In genomic region chr3:15291589-15292541, GRCh38 we compare ENCODE assay signal across 9 cellular contexts. TPM values are rescaled to one million over a fixed set of nuclear protein-coding genes. Genes with fewer than 3 reads are reported as not detected.
DNase-seq lines count a peak whose midpoint lies in the region; ATAC-seq and TF ChIP-seq lines count a peak whose summit lies in the region.
"Had no signal": no experiment of that assay in that cellular context is flagged by ENCODE, and none has a peak within 500 bp of the region (broad histone marks: within the 10 kb centered on the region; RNA-seq: fewer than 3 reads in every experiment).

No MANE protein-coding gene starts in this region.

- ATAC-seq in HG03196 (IDR thresholded peaks at IDR 0.05; ENCODE audit: unreplicated experiment) (peak; percentile 81), foreskin keratinocyte (no peak)

- no peak for TF ChIP-seq CTCF in foreskin keratinocyte (conservative IDR thresholded peaks at IDR 0.05)

- H3K4me3 ChIP-seq in effector memory CD4-positive, alpha-beta T cell (ENCODE audit: insufficient read depth, low read depth, low read length, poor library complexity, severe bottlenecking) = peak overlapping the region; percentile 5
- H3K4me3 ChIP-seq: A549 had no signal

- peaks cover 5% of the 10 kb centered on the region for H3K36me3 ChIP-seq in effector memory CD4-positive, alpha-beta T cell (ENCODE audit: control insufficient read depth, insufficient read depth, low read length)

- DNase-seq in NK-92 treated with Interleukin-12 subunit alpha and Interleukin-12 subunit beta, amount 100 ng/mL, for 24 hours (lab: John Stamatoyannopoulos, UW) = peak; percentile 78
- DNase-seq in NK-92 (lab: John Stamatoyannopoulos, UW; ENCODE audit: unreplicated experiment) = no peak
- peak; percentile 24 to 28 for DNase-seq in activated CD4-positive, alpha-beta T cell treated with anti-CD3 and anti-CD28 coated beads for 24 hours (ENCODE audit: low read depth in 2 of 2)
- peak; percentile 59 to 73 (median 70) for DNase-seq in effector memory CD4-positive, alpha-beta T cell
- peak; percentile 32 for DNase-seq in stimulated activated CD4-positive, alpha-beta T cell treated with anti-CD3 and anti-CD28 coated beads, Interleukin-4, amount 100 ng/mL, for 1 hour
- DNase-seq in superior temporal gyrus (ENCODE audit: extremely low spot score) = no peak
- DNase-seq in foreskin keratinocyte = no peak

- H3K4me1 ChIP-seq in effector memory CD4-positive, alpha-beta T cell (ENCODE audit: control insufficient read depth, insufficient read depth, low read length, poor library complexity, severe bottlenecking) = peaks cover 58% of the 10 kb centered on the region
- H3K4me1 ChIP-seq in foreskin keratinocyte = no peaks in the 10 kb centered on the region

- H3K27me3 ChIP-seq in effector memory CD4-positive, alpha-beta T cell (replicated peaks; ENCODE audit: control insufficient read depth, insufficient read depth, low read length, poor library complexity, severe bottlenecking) = no peaks in the 10 kb centered on the region
- H3K27me3 ChIP-seq in foreskin keratinocyte = no peaks in the 10 kb centered on the region

- H3K9me3 ChIP-seq in effector memory CD4-positive, alpha-beta T cell (ENCODE audit: control insufficient read depth, low read length) = no peaks in the 10 kb centered on the region
- H3K9me3 ChIP-seq: A549 had no signal

- peak overlapping the region; percentile 65 for H3K27ac ChIP-seq in effector memory CD4-positive, alpha-beta T cell (ENCODE audit: insufficient read depth, low read length, poor library complexity, severe bottlenecking)
- H3K27ac ChIP-seq in foreskin keratinocyte = no peak overlapping the region
- H3K27ac ChIP-seq: A549 had no signal

RNA-seq across cellular contexts. Expression of gene SH3BP5, which starts 40.5 kb away (rescaled TPM):
- total RNA-seq in foreskin keratinocyte = 10.0 and 11.2 TPM in 2 replicates
- polyA plus RNA-seq in foreskin keratinocyte = 6.1 and 6.6 TPM in 2 replicates

Comparison
In these comparisons a context has a peak if more than half of its experiments do, and no peak if none do; other contexts are left out.
1. DNase-seq: peak in NK-92 treated with Interleukin-12 subunit alpha and Interleukin-12 subunit beta, amount 100 ng/mL, for 24 hours (single experiment), activated CD4-positive, alpha-beta T cell treated with anti-CD3 and anti-CD28 coated beads for 24 hours (2 of 2), effector memory CD4-positive, alpha-beta T cell (3 of 3) and stimulated activated CD4-positive, alpha-beta T cell treated with anti-CD3 and anti-CD28 coated beads, Interleukin-4, amount 100 ng/mL, for 1 hour (single experiment); none in NK-92 (single experiment), superior temporal gyrus (single experiment) and foreskin keratinocyte (0 of 2).